ENCODE assay signal across 8 cellular contexts in the genomic region with DNA sequence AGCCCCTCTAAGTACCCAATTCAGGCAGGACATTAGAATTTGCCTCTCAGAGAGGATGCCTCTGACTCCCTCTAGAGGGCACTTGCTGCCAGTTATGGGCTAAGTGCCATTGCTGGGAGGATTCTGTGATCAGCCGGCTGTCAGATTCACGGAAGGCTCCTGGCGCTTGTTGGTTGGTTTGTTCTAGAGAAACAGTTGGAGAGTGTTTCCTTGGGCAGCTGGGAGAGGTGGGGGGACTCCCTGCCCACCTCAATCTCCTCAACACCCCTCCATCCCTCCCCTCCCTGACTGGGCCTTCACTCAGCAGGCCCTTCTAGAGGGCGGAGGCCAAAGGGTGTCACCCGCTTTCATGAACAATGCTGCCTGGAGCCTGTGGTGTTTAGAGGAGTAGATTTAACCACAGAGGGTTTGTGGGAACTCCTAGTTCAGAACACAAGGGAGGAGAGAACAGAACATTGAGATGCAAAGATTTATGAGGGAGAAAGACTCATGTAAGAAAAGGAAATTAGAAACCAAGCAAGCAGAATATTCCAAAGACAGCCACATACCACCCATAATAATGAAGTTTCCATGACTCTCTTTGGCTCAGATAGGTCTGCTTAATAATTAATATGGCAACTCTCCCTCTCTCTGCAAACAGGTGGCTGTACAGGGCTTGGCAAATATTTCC. TPM values are rescaled to one million over a fixed set of nuclear protein-coding genes. Genes with fewer than 3 reads are reported as not detected.
DNase-seq lines count a peak whose midpoint lies in the region; ATAC-seq, FAIRE-seq and TF ChIP-seq lines count a peak whose summit lies in the region.

No MANE protein-coding gene starts in this region.

- H3K4me3 ChIP-seq in HepG2 (replicated peaks in 1 of 3; ENCODE audit: insufficient read depth in 1 of 3, low read depth in 2 of 3, low read length in 3 of 3) = no peak overlapping the region; a peak in 1 of 6 replicates

- intact Hi-C loops in HepG2 (cut with micrococcal nuclease; ENCODE audit: unreplicated experiment) = loop anchor here (2.0 kb wide), 1 partner anchor 59 kb away; no protein-coding TSS in a partner anchor

- WGBS in HepG2 (ENCODE audit: low lambda C conversion rate) = 15% methylated on average over 4 of the region's 5 CpGs

- peak overlapping the region; percentile 51 for H3K4me2 ChIP-seq in HepG2 (ENCODE audit: low read depth, low read length)

- in situ Hi-C loops in HepG2 (cut with HindIII; ENCODE audit: extremely low pct_ligation_motif_present, low pct_unique_long_range_greater_than_20kb) = no loop called here

- H3K9ac ChIP-seq in HepG2 (ENCODE audit: insufficient read depth, low read depth, low read length) = no peak overlapping the region

- CTCF ChIA-PET in activated CD4-positive, alpha-beta T cell treated with anti-CD3 and anti-CD28 coated beads, Interleukin-2, amount 10 ng/mL, durations not matched to agents 7 days and 5 days (lab: Charles Lee) = no interaction called here
- CTCF ChIA-PET in HepG2 (lab: Yijun Ruan, JAX; ENCODE audit: low intra/inter-chr PET ratio, low total read pairs) = interaction anchor here (0.6 to 1.6 kb wide), 6 partner anchors 30 to 205 kb away, joined by 3 to 8 read pairs (median 4); a partner anchor contains a TSS

- H3K27me3 ChIP-seq in HepG2 (ENCODE audit: control insufficient read depth in 1 of 2, insufficient read depth in 2 of 2, low read length in 2 of 2) = peaks cover 0 to 12% of the 10 kb centered on the region in 2 experiments; a peak in 2 of 5 replicates

- H3K36me3 ChIP-seq in HepG2 (replicated peaks in 1 of 2; ENCODE audit: control insufficient read depth in 1 of 2, insufficient read depth in 2 of 2, low read length in 2 of 2) = no peaks in the 10 kb centered on the region

- TF ChIP-seq POLR2A in HepG2 (IDR thresholded peaks at IDR 0.05; ENCODE audit: insufficient read depth in 1 of 2, low read depth in 2 of 2, low read length in 2 of 2) = no peak

- H3K36me3 Mint-ChIP-seq in activated CD4-positive, alpha-beta T cell treated with anti-CD3 and anti-CD28 coated beads, Interleukin-2, amount 10 ng/mL, durations not matched to agents 7 days and 5 days (ENCODE audit: low read depth) = no peaks in the 10 kb centered on the region

- H4K20me1 ChIP-seq in HepG2 (ENCODE audit: insufficient read depth, low read length) = no peaks in the 10 kb centered on the region

- DNase-seq in AG09319 (ENCODE audit: extremely low read depth, low read depth) (peak; percentile 15), GM20000 (ENCODE audit: low spot score) (peak; percentile 62), NCI-H345 (lab: John Stamatoyannopoulos, UW) (peak; percentile 82), HepG2 (ENCODE audit: low spot score) (peak; percentile 50)
- DNase-seq in activated CD4-positive, alpha-beta T cell treated with anti-CD3 and anti-CD28 coated beads, Interleukin-2, amount 10 ng/mL, durations not matched to agents 7 days and 5 days = peak; percentile 71
- peak; percentile 22 to 36 for DNase-seq in stimulated activated CD4-positive, alpha-beta T cell treated with anti-CD3 and anti-CD28 coated beads, Interleukin-4, amount 100 ng/mL, for 48 hours (ENCODE audit: low read depth in 2 of 2)

- no peaks in the 10 kb centered on the region for H3K9me3 Mint-ChIP-seq in activated CD4-positive, alpha-beta T cell treated with anti-CD3 and anti-CD28 coated beads, Interleukin-2, amount 10 ng/mL, durations not matched to agents 7 days and 5 days

- H3K9me3 ChIP-seq in HepG2 (ENCODE audit: low read length) = no peaks in the 10 kb centered on the region

- peak overlapping the region; percentile 11 for H3K27ac Mint-ChIP-seq in activated CD4-positive, alpha-beta T cell treated with anti-CD3 and anti-CD28 coated beads, Interleukin-2, amount 10 ng/mL, durations not matched to agents 7 days and 5 days

- peak; percentile 97 for ATAC-seq in HepG2
- ATAC-seq in HG03378 (IDR thresholded peaks at IDR 0.05; ENCODE audit: unreplicated experiment) = no peak

- H3K79me2 ChIP-seq in HepG2 (ENCODE audit: insufficient read depth, low read length) = no peaks in the 10 kb centered on the region

- TF ChIP-seq CTCF in AG09319 (IDR thresholded peaks at IDR 0.05; ENCODE audit: low read depth, low read length) = peak; percentile 94
- peak; percentile 77 for TF ChIP-seq CTCF in GM20000 (IDR thresholded peaks at IDR 0.05; ENCODE audit: extremely low read depth, missing control alignments)
- peak; percentile 88 for TF ChIP-seq CTCF in HepG2 (CRISPR knock-in tag; IDR thresholded peaks at IDR 0.05)

- no peak overlapping the region for H3K4me3 Mint-ChIP-seq in activated CD4-positive, alpha-beta T cell treated with anti-CD3 and anti-CD28 coated beads, Interleukin-2, amount 10 ng/mL, durations not matched to agents 7 days and 5 days

- peak overlapping the region; percentile 7 for H2AFZ ChIP-seq in HepG2 (ENCODE audit: low read length)

- TF ChIP-seq RAD21 in HepG2 (CRISPR knock-in tag; IDR thresholded peaks at IDR 0.05) = peak; percentile 48; the same call in 1 of the 2 replicates

- POLR2A ChIA-PET in activated CD4-positive, alpha-beta T cell treated with anti-CD3 and anti-CD28 coated beads, Interleukin-2, amount 10 ng/mL, durations not matched to agents 7 days and 5 days (lab: Charles Lee) = no interaction called here
- POLR2A ChIA-PET in HepG2 (lab: Yijun Ruan, JAX) = no interaction called here

- no TSS peak for BruUV-seq in HepG2 (replicated peaks; lab: Mats Ljungman, UMichigan)

- H3K4me1 ChIP-seq in HepG2 (ENCODE audit: insufficient read depth, low read length) = peaks cover 9% of the 10 kb centered on the region; the same call in 1 of the 2 replicates

- peaks cover 17% of the 10 kb centered on the region for H3K27me3 Mint-ChIP-seq in activated CD4-positive, alpha-beta T cell treated with anti-CD3 and anti-CD28 coated beads, Interleukin-2, amount 10 ng/mL, durations not matched to agents 7 days and 5 days

- H3K27ac ChIP-seq in cingulate gyrus (ENCODE audit: low read depth, low read length) (peak overlapping the region; percentile 29), HepG2 (ENCODE audit: extremely low read length, insufficient read depth, low read length) (no peak overlapping the region)

- H3K4me1 Mint-ChIP-seq in activated CD4-positive, alpha-beta T cell treated with anti-CD3 and anti-CD28 coated beads, Interleukin-2, amount 10 ng/mL, durations not matched to agents 7 days and 5 days = peaks cover 10% of the 10 kb centered on the region

- no peak for TF ChIP-seq EP300 in HepG2 (IDR thresholded peaks at IDR 0.05; ENCODE audit: low read depth in 2 of 2, low read length in 2 of 2)
- no peak for TF ChIP-seq EP300 in HepG2 (CRISPR knock-in tag; IDR thresholded peaks at IDR 0.05; ENCODE audit: borderline replicate concordance)

- FAIRE-seq in HepG2 (lab: Jason Lieb, UNC) = peak; percentile 87

TF ChIP-seq in HepG2, 621 proteins besides CTCF, POLR2A, EP300 and RAD21 (continues in another document):
- TF ChIP-seq, protein P1, sequence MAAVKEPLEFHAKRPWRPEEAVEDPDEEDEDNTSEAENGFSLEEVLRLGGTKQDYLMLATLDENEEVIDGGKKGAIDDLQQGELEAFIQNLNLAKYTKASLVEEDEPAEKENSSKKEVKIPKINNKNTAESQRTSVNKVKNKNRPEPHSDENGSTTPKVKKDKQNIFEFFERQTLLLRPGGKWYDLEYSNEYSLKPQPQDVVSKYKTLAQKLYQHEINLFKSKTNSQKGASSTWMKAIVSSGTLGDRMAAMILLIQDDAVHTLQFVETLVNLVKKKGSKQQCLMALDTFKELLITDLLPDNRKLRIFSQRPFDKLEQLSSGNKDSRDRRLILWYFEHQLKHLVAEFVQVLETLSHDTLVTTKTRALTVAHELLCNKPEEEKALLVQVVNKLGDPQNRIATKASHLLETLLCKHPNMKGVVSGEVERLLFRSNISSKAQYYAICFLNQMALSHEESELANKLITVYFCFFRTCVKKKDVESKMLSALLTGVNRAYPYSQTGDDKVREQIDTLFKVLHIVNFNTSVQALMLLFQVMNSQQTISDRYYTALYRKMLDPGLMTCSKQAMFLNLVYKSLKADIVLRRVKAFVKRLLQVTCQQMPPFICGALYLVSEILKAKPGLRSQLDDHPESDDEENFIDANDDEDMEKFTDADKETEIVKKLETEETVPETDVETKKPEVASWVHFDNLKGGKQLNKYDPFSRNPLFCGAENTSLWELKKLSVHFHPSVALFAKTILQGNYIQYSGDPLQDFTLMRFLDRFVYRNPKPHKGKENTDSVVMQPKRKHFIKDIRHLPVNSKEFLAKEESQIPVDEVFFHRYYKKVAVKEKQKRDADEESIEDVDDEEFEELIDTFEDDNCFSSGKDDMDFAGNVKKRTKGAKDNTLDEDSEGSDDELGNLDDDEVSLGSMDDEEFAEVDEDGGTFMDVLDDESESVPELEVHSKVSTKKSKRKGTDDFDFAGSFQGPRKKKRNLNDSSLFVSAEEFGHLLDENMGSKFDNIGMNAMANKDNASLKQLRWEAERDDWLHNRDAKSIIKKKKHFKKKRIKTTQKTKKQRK (IDR thresholded peaks at IDR 0.05; ENCODE audit: low read length) = no peak
- TF ChIP-seq ZNF543 (CRISPR knock-in tag; IDR thresholded peaks at IDR 0.05) (no peak), MBNL3 (CRISPR knock-in tag; conservative IDR thresholded peaks at IDR 0.05) (no peak)

RNA-seq across cellular contexts. Expression of a gene that starts 29.9 kb away (rescaled TPM):
- total RNA-seq in activated CD4-positive, alpha-beta T cell treated with anti-CD3 and anti-CD28 coated beads, Interleukin-2, amount 10 ng/mL, durations not matched to agents 7 days and 5 days = 10 to 100 TPM; 10.5 to 10.8 TPM
- total RNA-seq in HepG2 (2016; rRNA removed; fragmentation: Illumina TruSeq; extraction: Trizol) = 17.7 and 18.1 TPM in 2 replicates
- 9.9 and 12.2 TPM in 2 replicates for total RNA-seq in HepG2 (2016; cell fraction: cytosol; rRNA removed; fragmentation: Illumina TruSeq; extraction: Trizol; ENCODE audit: low read depth)
- 21.9 and 22.7 TPM in 2 replicates for total RNA-seq in HepG2 (2016; cell fraction: insoluble cytoplasmic fraction; rRNA removed; fragmentation: Illumina TruSeq; extraction: Trizol)
- 14.1 and 17.2 TPM in 2 replicates for total RNA-seq in HepG2 (2016; cell fraction: membrane; rRNA removed; fragmentation: Illumina TruSeq; extraction: Trizol)
- 18.7 and 19.6 TPM in 2 replicates for total RNA-seq in HepG2 (2016; cell fraction: nucleus; rRNA removed; fragmentation: Illumina TruSeq; extraction: Trizol)
- polyA plus RNA-seq in HepG2 (2011; rRNA removed) = 33.7 and 34.1 TPM in 2 replicates
- 11.9 and 17.2 TPM in 2 replicates for polyA plus RNA-seq in HepG2 (2011; cell fraction: cytosol; rRNA removed)
- polyA plus RNA-seq in HepG2 (2011; cell fraction: nucleus; rRNA removed) = 75.7 and 80.3 TPM in 2 replicates
- 23.3 and 33.1 TPM in 2 replicates for polyA plus RNA-seq in HepG2 (2012)
- 8.6 and 11.3 TPM in 2 replicates for polyA plus RNA-seq in HepG2 (2016; cell fraction: cytosol; fragmentation: Illumina TruSeq; extraction: Trizol; ENCODE audit: low read depth)
- 24.4 and 27.9 TPM in 2 replicates for polyA plus RNA-seq in HepG2 (2016; cell fraction: insoluble cytoplasmic fraction; fragmentation: Illumina TruSeq; extraction: Trizol; ENCODE audit: low read depth)
- 14.1 and 17.3 TPM in 2 replicates for polyA plus RNA-seq in HepG2 (2016; cell fraction: membrane; fragmentation: Illumina TruSeq; extraction: Trizol; ENCODE audit: low read depth)
- polyA plus RNA-seq in HepG2 (2016; cell fraction: nucleus; fragmentation: Illumina TruSeq; extraction: Trizol; ENCODE audit: insufficient read depth, low read depth) = 43.4 and 47.0 TPM in 2 replicates
- 16.0 and 26.3 TPM in 2 replicates for polyA minus RNA-seq in HepG2 (2011; rRNA and poly(A)+ RNA removed; ENCODE audit: low replicate concordance)
- 7.3 and 10.7 TPM in 2 replicates for polyA minus RNA-seq in HepG2 (2011; cell fraction: cytosol; rRNA and poly(A)+ RNA removed)
- polyA minus RNA-seq in HepG2 (2011; cell fraction: nucleus; rRNA and poly(A)+ RNA removed) = 43.9 and 53.2 TPM in 2 replicates

Comparison
In these comparisons a context has a peak if more than half of its experiments do, and no peak if none do; other contexts are left out.
1. DNase-seq: peak in every context shown above with its lines; median percentile 82 in NCI-H345; 71 in activated CD4-positive, alpha-beta T cell treated with anti-CD3 and anti-CD28 coated beads, Interleukin-2, amount 10 ng/mL, durations not matched to agents 7 days and 5 days; 62 in GM20000; 50 in HepG2; 29 in stimulated activated CD4-positive, alpha-beta T cell treated with anti-CD3 and anti-CD28 coated beads, Interleukin-4, amount 100 ng/mL, for 48 hours; 15 in AG09319.